ENCODE assay signal across 11 cellular contexts in genomic region chrY:2887955-2888354, GRCh38. TPM values are rescaled to one million over a fixed set of nuclear protein-coding genes. Genes with fewer than 3 reads are reported as not detected.
DNase-seq lines count a peak whose midpoint lies in the region; ATAC-seq lines count a peak whose summit lies in the region.
"Had no signal": no experiment of that assay in that cellular context is flagged by ENCODE, and none has a peak within 500 bp of the region (broad histone marks: within the 10 kb centered on the region; RNA-seq: fewer than 3 reads in every experiment).

No MANE protein-coding gene starts in this region.

- H3K4me1 Mint-ChIP-seq in activated T-helper 2 cell treated with anti-CD3 and anti-CD28 coated beads, Interferon-gamma antibody, Interleukin-2, Interleukin-4, amounts not matched to agents 10 μg/mL and 5 μg/mL and 100 μg/mL, durations not matched to agents 14 hours and 24 hours and 36 hours (ENCODE audit: low read depth): peaks cover 27% of the 10 kb centered on the region
- peaks cover 20% of the 10 kb centered on the region for H3K4me1 Mint-ChIP-seq in stimulated activated effector memory CD8-positive, alpha-beta T cell treated with anti-CD3 and anti-CD28 coated beads, Interleukin-12 subunit alpha, Interleukin-12 subunit beta, amount 100 ng/mL, for 72 hours

- peaks cover 14% of the 10 kb centered on the region for H3K36me3 Mint-ChIP-seq in activated T-helper 2 cell treated with anti-CD3 and anti-CD28 coated beads, Interferon-gamma antibody, Interleukin-2, Interleukin-4, amounts not matched to agents 10 μg/mL and 5 μg/mL and 100 μg/mL, durations not matched to agents 14 hours and 24 hours and 36 hours (ENCODE audit: low read depth)
- H3K36me3 Mint-ChIP-seq in stimulated activated effector memory CD8-positive, alpha-beta T cell treated with anti-CD3 and anti-CD28 coated beads, Interleukin-12 subunit alpha, Interleukin-12 subunit beta, amount 100 ng/mL, for 72 hours: peaks cover 6% of the 10 kb centered on the region
- H3K36me3 Mint-ChIP-seq: type B pancreatic cell had no signal

- H3K27me3 Mint-ChIP-seq in activated T-helper 2 cell treated with anti-CD3 and anti-CD28 coated beads, Interferon-gamma antibody, Interleukin-2, Interleukin-4, amounts not matched to agents 10 μg/mL and 5 μg/mL and 100 μg/mL, durations not matched to agents 14 hours and 24 hours and 36 hours (ENCODE audit: low read depth): no peaks in the 10 kb centered on the region
- H3K27me3 Mint-ChIP-seq: type B pancreatic cell had no signal

- intact Hi-C loops in activated T-helper 2 cell treated with anti-CD3 and anti-CD28 coated beads, Interferon-gamma antibody, Interleukin-2, Interleukin-4, amounts not matched to agents 10 μg/mL and 5 μg/mL and 100 μg/mL, durations not matched to agents 14 hours and 24 hours and 36 hours (cut with micrococcal nuclease): loop anchor here (1.0 to 10.0 kb wide), 4 partner anchors 31 to 117 kb away; no protein-coding TSS in a partner anchor

- peak overlapping the region; percentile 48 for H3K4me3 Mint-ChIP-seq in activated T-helper 2 cell treated with anti-CD3 and anti-CD28 coated beads, Interferon-gamma antibody, Interleukin-2, Interleukin-4, amounts not matched to agents 10 μg/mL and 5 μg/mL and 100 μg/mL, durations not matched to agents 14 hours and 24 hours and 36 hours (ENCODE audit: low read depth)
- peak overlapping the region; percentile 63 for H3K4me3 Mint-ChIP-seq in stimulated activated effector memory CD8-positive, alpha-beta T cell treated with anti-CD3 and anti-CD28 coated beads, Interleukin-12 subunit alpha, Interleukin-12 subunit beta, amount 100 ng/mL, for 72 hours
- H3K4me3 Mint-ChIP-seq: type B pancreatic cell had no signal

- H3K27ac Mint-ChIP-seq in activated T-helper 2 cell treated with anti-CD3 and anti-CD28 coated beads, Interferon-gamma antibody, Interleukin-2, Interleukin-4, amounts not matched to agents 10 μg/mL and 5 μg/mL and 100 μg/mL, durations not matched to agents 14 hours and 24 hours and 36 hours: peak overlapping the region; percentile 91
- peak overlapping the region; percentile 94 for H3K27ac Mint-ChIP-seq in stimulated activated effector memory CD8-positive, alpha-beta T cell treated with anti-CD3 and anti-CD28 coated beads, Interleukin-12 subunit alpha, Interleukin-12 subunit beta, amount 100 ng/mL, for 72 hours
- H3K27ac Mint-ChIP-seq: type B pancreatic cell had no signal

- H3K9me3 Mint-ChIP-seq in activated T-helper 2 cell treated with anti-CD3 and anti-CD28 coated beads, Interferon-gamma antibody, Interleukin-2, Interleukin-4, amounts not matched to agents 10 μg/mL and 5 μg/mL and 100 μg/mL, durations not matched to agents 14 hours and 24 hours and 36 hours: peaks cover 12% of the 10 kb centered on the region
- H3K9me3 Mint-ChIP-seq in stimulated activated effector memory CD8-positive, alpha-beta T cell treated with anti-CD3 and anti-CD28 coated beads, Interleukin-12 subunit alpha, Interleukin-12 subunit beta, amount 100 ng/mL, for 72 hours: no peaks in the 10 kb centered on the region
- H3K9me3 Mint-ChIP-seq: type B pancreatic cell had no signal

- peak; percentile 69 for ATAC-seq in HG03175 (IDR thresholded peaks at IDR 0.05; ENCODE audit: unreplicated experiment)
- peak; percentile 98 for ATAC-seq in stimulated activated effector memory CD8-positive, alpha-beta T cell treated with anti-CD3 and anti-CD28 coated beads, Interleukin-12 subunit alpha, Interleukin-12 subunit beta, amount 100 ng/mL, for 72 hours
- ATAC-seq in HG03354 (IDR thresholded peaks at IDR 0.05; ENCODE audit: poor library complexity, severe bottlenecking, unreplicated experiment): no peak

- peak; percentile 13 for DNase-seq in activated naive CD4-positive, alpha-beta T cell treated with Interleukin-2 at 50 U/mL for 16 hours
- no peak for DNase-seq in activated naive CD4-positive, alpha-beta T cell treated with anti-CD3 and anti-CD28 coated beads, Interleukin-2, amount 50 U/mL, for 16 hours
- DNase-seq in activated T-helper 2 cell treated with anti-CD3 and anti-CD28 coated beads, Interferon-gamma antibody, Interleukin-2, Interleukin-4, amounts not matched to agents 10 μg/mL and 5 μg/mL and 100 μg/mL, durations not matched to agents 14 hours and 24 hours and 36 hours (ENCODE audit: low spot score): no peak
- DNase-seq in stimulated activated effector memory CD8-positive, alpha-beta T cell treated with anti-CD3 and anti-CD28 coated beads, Interleukin-12 subunit alpha, Interleukin-12 subunit beta, amount 100 ng/mL, for 72 hours (ENCODE audit: low spot score in 2 of 2): peak in 1 of 2 donors; percentile 70
- DNase-seq in hypothalamus (lab: John Stamatoyannopoulos, UW): no peak
- DNase-seq in NCI-H1417 treated with DMSO at 0.1 percent for 48 hours (lab: John Stamatoyannopoulos, UW): no peak
- DNase-seq: NCI-H2107 had no signal

RNA-seq across cellular contexts. Expression of gene RPS4Y1, which starts 46.6 kb away (rescaled TPM):
- total RNA-seq in activated T-helper 2 cell treated with anti-CD3 and anti-CD28 coated beads, Interferon-gamma antibody, Interleukin-2, Interleukin-4, amounts not matched to agents 10 μg/mL and 5 μg/mL and 100 μg/mL, durations not matched to agents 14 hours and 24 hours and 36 hours: 287 and 296 TPM in 2 replicates
- total RNA-seq: fibroblast of lung had no signal

RNA-seq across cellular contexts. Expression of gene ZFY, which starts 47.2 kb away (rescaled TPM):
- total RNA-seq in activated T-helper 2 cell treated with anti-CD3 and anti-CD28 coated beads, Interferon-gamma antibody, Interleukin-2, Interleukin-4, amounts not matched to agents 10 μg/mL and 5 μg/mL and 100 μg/mL, durations not matched to agents 14 hours and 24 hours and 36 hours: 18.6 and 21.2 TPM in 2 replicates
- total RNA-seq: fibroblast of lung had no signal
